8 cellular contexts compared by ENCODE assay signal in the genomic region with DNA sequence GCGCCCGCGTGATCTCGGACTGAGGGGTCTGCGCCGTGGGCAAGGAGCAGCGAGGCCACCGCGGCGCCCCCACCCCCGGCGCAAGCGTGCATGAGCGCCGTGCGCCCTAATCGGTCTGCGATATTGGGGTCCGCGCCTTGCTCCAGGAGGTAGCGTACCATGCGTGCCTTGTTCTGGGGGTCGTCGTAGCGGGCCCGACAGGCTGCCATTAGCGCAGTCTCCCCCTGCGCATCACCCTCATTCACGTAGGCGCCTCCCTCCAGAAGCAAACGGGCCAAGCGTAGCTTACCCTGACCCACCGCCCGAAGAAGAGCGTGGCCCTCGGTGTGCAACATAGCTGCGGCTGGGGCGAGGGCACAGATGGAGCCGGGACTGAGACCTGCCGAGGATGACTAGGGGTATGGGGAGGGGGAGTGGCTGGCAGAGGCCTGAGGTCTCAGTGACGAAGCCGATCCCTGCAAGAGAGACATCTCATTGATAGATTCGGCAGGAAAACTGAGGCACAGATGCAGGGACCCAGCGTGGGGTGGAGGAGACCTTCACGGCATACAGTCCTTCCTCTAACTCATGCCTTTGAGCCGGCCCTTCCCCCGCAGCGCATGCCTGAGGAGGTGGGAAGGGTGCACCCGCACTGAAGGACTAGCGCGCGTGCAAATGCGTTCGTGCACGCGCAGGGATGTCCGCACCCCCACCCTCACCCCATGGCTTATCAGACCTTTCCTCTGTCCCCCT. TPM values are rescaled to one million over a fixed set of nuclear protein-coding genes. Genes with fewer than 3 reads are reported as not detected.
DNase-seq lines count a peak whose midpoint lies in the region; FAIRE-seq and TF ChIP-seq lines count a peak whose summit lies in the region.

No MANE protein-coding gene starts in this region.

- H3K4me1 ChIP-seq in cardiac muscle cell (ENCODE audit: low read depth): peaks cover 32% of the 10 kb centered on the region

- H3K36me3 Mint-ChIP-seq in progenitor cell of endocrine pancreas (ENCODE audit: insufficient read depth): no peaks in the 10 kb centered on the region

- H3K27me3 ChIP-seq in cardiac muscle cell: peaks cover 3% of the 10 kb centered on the region

- no peak for FAIRE-seq in D721Med (lab: Jason Lieb, UNC)

- H3K4me3 Mint-ChIP-seq in progenitor cell of endocrine pancreas (ENCODE audit: low read depth): peak overlapping the region; percentile 83

- peaks cover 68% of the 10 kb centered on the region for H3K27me3 Mint-ChIP-seq in progenitor cell of endocrine pancreas

- H3K36me3 ChIP-seq in cardiac muscle cell: no peaks in the 10 kb centered on the region

- no peak overlapping the region for H3K27ac ChIP-seq in cardiac muscle cell

- TF ChIP-seq CTCF in cardiac muscle cell (IDR thresholded peaks at IDR 0.05; ENCODE audit: low read depth, low read length) (no peak), progenitor cell of endocrine pancreas (IDR thresholded peaks at IDR 0.05; ENCODE audit: unreplicated experiment) (no peak), D721Med (IDR thresholded peaks at IDR 0.05; ENCODE audit: insufficient read depth, missing control alignments) (no peak)

- peak overlapping the region; percentile 60 for H3K4me3 ChIP-seq in cardiac muscle cell

- no peaks in the 10 kb centered on the region for H3K9me3 Mint-ChIP-seq in progenitor cell of endocrine pancreas (ENCODE audit: low read depth)

- H3K9me3 ChIP-seq in cardiac muscle cell (ENCODE audit: low read depth): no peaks in the 10 kb centered on the region

- H3K4me1 Mint-ChIP-seq in progenitor cell of endocrine pancreas (ENCODE audit: low read depth): peaks cover 29% of the 10 kb centered on the region

- DNase-seq in ELR (ENCODE audit: low read depth): peak; percentile 56
- DNase-seq in NCI-H526 treated with DMSO at 0.1 percent for 48 hours (lab: John Stamatoyannopoulos, UW): peak; percentile 51
- DNase-seq in activated naive CD4-positive, alpha-beta T cell treated with anti-CD3 and anti-CD28 coated beads, Interleukin-2, amount 50 U/mL, for 16 hours: peak; percentile 71
- DNase-seq in cardiac muscle cell (ENCODE audit: low read depth in 1 of 2, low spot score in 1 of 2): peak; percentile 28 to 47
- no peak for DNase-seq in progenitor cell of endocrine pancreas (ENCODE audit: low spot score, unreplicated experiment)
- no peak for DNase-seq in KG1 (lab: John Stamatoyannopoulos, UW)
- no peak for DNase-seq in D721Med (ENCODE audit: insufficient read length, low spot score)
- DNase-seq in NCI-H510A (lab: John Stamatoyannopoulos, UW): no peak

- H3K27ac Mint-ChIP-seq in progenitor cell of endocrine pancreas: peak overlapping the region; percentile 12

RNA-seq across cellular contexts. Expression of gene ANKRD34A, which starts 2.8 kb away (rescaled TPM):
- total RNA-seq in cardiac muscle cell (4.3 and 5.7 TPM in 2 replicates), progenitor cell of endocrine pancreas (0.22 TPM in 1 of 2 replicates, not detected in the other)
- polyA plus RNA-seq in cardiac muscle cell: 2.7 and 5.4 TPM in 2 replicates

RNA-seq across cellular contexts. Expression of gene POLR3GL, which starts 2.9 kb away (rescaled TPM):
- total RNA-seq in cardiac muscle cell: 20.6 and 43.4 TPM in 2 replicates
- 65.1 and 88.2 TPM in 2 replicates for polyA plus RNA-seq in cardiac muscle cell
- 12.8 and 13.7 TPM in 2 replicates for total RNA-seq in progenitor cell of endocrine pancreas

RNA-seq across cellular contexts. Expression of gene LIX1L, which starts 3.8 kb away (rescaled TPM):
- total RNA-seq in cardiac muscle cell (33.4 and 39.2 TPM in 2 replicates), progenitor cell of endocrine pancreas (4.2 and 4.5 TPM in 2 replicates)
- 46.4 and 59.0 TPM in 2 replicates for polyA plus RNA-seq in cardiac muscle cell

RNA-seq across cellular contexts. Expression of gene RBM8A, which starts 34.3 kb away (rescaled TPM):
- total RNA-seq in cardiac muscle cell (282 and 329 TPM in 2 replicates), progenitor cell of endocrine pancreas (163 and 173 TPM in 2 replicates)
- 272 and 289 TPM in 2 replicates for polyA plus RNA-seq in cardiac muscle cell

RNA-seq across cellular contexts. Expression of gene TXNIP, which starts 34.8 kb away (rescaled TPM):
- total RNA-seq in cardiac muscle cell (190 and 260 TPM in 2 replicates), progenitor cell of endocrine pancreas (38.1 and 38.8 TPM in 2 replicates)
- polyA plus RNA-seq in cardiac muscle cell: 172 and 303 TPM in 2 replicates

Comparison
In these comparisons a context has a peak if more than half of its experiments do, and no peak if none do; other contexts are left out.
1. DNase-seq: peak in ELR (single experiment), NCI-H526 treated with DMSO at 0.1 percent for 48 hours (single experiment), activated naive CD4-positive, alpha-beta T cell treated with anti-CD3 and anti-CD28 coated beads, Interleukin-2, amount 50 U/mL, for 16 hours (single experiment) and cardiac muscle cell (2 of 2); none in progenitor cell of endocrine pancreas (single experiment), KG1 (single experiment), D721Med (single experiment) and NCI-H510A (single experiment).